In genomic region chr20:58888521-58889333, GRCh38 we compare ENCODE assay signal across 8 cellular contexts. TPM values are rescaled to one million over a fixed set of nuclear protein-coding genes. Genes with fewer than 3 reads are reported as not detected.
DNase-seq lines count a peak whose midpoint lies in the region; ATAC-seq, FAIRE-seq and TF ChIP-seq lines count a peak whose summit lies in the region.

No MANE protein-coding gene starts in this region.

- no peak for TF ChIP-seq CTCF in CD4-positive, alpha-beta T cell (IDR thresholded peaks at IDR 0.05)
- TF ChIP-seq CTCF in suprapubic skin (IDR thresholded peaks at IDR 0.05), result no peak

- H3K4me3 ChIP-seq in neuronal stem cell (ENCODE audit: low read length in 2 of 2) (peak overlapping the region; percentile 89 to 93), suprapubic skin (peak overlapping the region; percentile 86)

- H3K27me3 Mint-ChIP-seq in CD4-positive, alpha-beta T cell, result no peaks in the 10 kb centered on the region

- no peak overlapping the region for H2BK12ac ChIP-seq in neuronal stem cell (ENCODE audit: low read length)

- peak overlapping the region; percentile 89 for H3K4me3 Mint-ChIP-seq in CD4-positive, alpha-beta T cell

- POLR2A ChIA-PET in CD4-positive, alpha-beta T cell (lab: Charles Lee), result interaction anchor here (0.6 to 4.4 kb wide), 30 partner anchors 9 to 1179 kb away, joined by 3 to 54 read pairs (median 4); partner anchors contain the start of genes ATP5F1E, NELFCD, PMEPA1 and PRELID3B

- no peak overlapping the region for H4K91ac ChIP-seq in neuronal stem cell (ENCODE audit: low read depth, low read length, poor library complexity)

- peaks cover 28% of the 10 kb centered on the region for H3K36me3 Mint-ChIP-seq in CD4-positive, alpha-beta T cell (ENCODE audit: low read depth)

- H3K18ac ChIP-seq in neuronal stem cell (ENCODE audit: low read length), result peak overlapping the region; percentile 98

- no peaks in the 10 kb centered on the region for H3K9me3 Mint-ChIP-seq in CD4-positive, alpha-beta T cell

- DNase-seq in CD4-positive, alpha-beta T cell, result peak; percentile 69 to 85 (median 78)
- DNase-seq in HuH-7 (ENCODE audit: low spot score) (peak; percentile 91), activated gamma-delta T cell treated with Interleukin-2 at 50 U/mL for 16 hours (peak; percentile 77), frontal cortex (ENCODE audit: low spot score in 2 of 2) (peak; percentile 78 to 81), neuronal stem cell (ENCODE audit: low spot score) (peak; percentile 74), suprapubic skin (ENCODE audit: low spot score in 2 of 2) (peak; percentile 89 to 92)

- H2AK5ac ChIP-seq in neuronal stem cell (ENCODE audit: low read depth, low read length), result peak overlapping the region; percentile 87

- H3K23ac ChIP-seq in neuronal stem cell (ENCODE audit: low read depth, low read length, poor library complexity), result peak overlapping the region; percentile 99

- CTCF ChIA-PET in CD4-positive, alpha-beta T cell (lab: Charles Lee), result no interaction called here

- H3K9me3 ChIP-seq in CD4-positive, alpha-beta T cell (ENCODE audit: control insufficient read depth, low read length), result no peaks in the 10 kb centered on the region
- H3K9me3 ChIP-seq in neuronal stem cell (replicated peaks in 1 of 2; ENCODE audit: control insufficient read depth in 2 of 2, insufficient read depth in 1 of 2, low read depth in 1 of 2, low read length in 2 of 2), result peaks cover 0 to 6% of the 10 kb centered on the region in 2 donors
- H3K9me3 ChIP-seq in suprapubic skin, result no peaks in the 10 kb centered on the region

- peaks cover 52% of the 10 kb centered on the region for H3K4me1 Mint-ChIP-seq in CD4-positive, alpha-beta T cell (ENCODE audit: low read depth)

- peaks cover 8% of the 10 kb centered on the region for H3K79me1 ChIP-seq in neuronal stem cell (ENCODE audit: low read depth, low read length)

- H3K14ac ChIP-seq in neuronal stem cell (ENCODE audit: low read length), result peak overlapping the region; percentile 91

- TF ChIP-seq POLR2A in Raji (IDR thresholded peaks at IDR 0.05; ENCODE audit: insufficient read depth, low read depth, low read length) (peak; percentile 97), suprapubic skin (IDR thresholded peaks at IDR 0.05) (peak; percentile 87 to 97)

- intact Hi-C loops in CD4-positive, alpha-beta T cell (cut with DNase I, micrococcal nuclease), result loop anchor here (5.0 kb wide), 2 partner anchors 144 to 236 kb away; partner anchors contain the start of genes ATP5F1E (in 1 of the 2) and STX16 (in 1 of the 2)

- H3K27me3 ChIP-seq in CD4-positive, alpha-beta T cell (ENCODE audit: control insufficient read depth, insufficient read depth, low read length), result no peaks in the 10 kb centered on the region
- H3K27me3 ChIP-seq in neuronal stem cell (ENCODE audit: control insufficient read depth in 3 of 3, insufficient read depth in 3 of 3, low read depth in 1 of 3, low read length in 3 of 3) (no peaks in the 10 kb centered on the region), suprapubic skin (no peaks in the 10 kb centered on the region)

- peak overlapping the region; percentile 65 for H3K27ac ChIP-seq in CD4-positive, alpha-beta T cell (ENCODE audit: low read depth, low read length)
- no peak overlapping the region for H3K27ac ChIP-seq in neuronal stem cell (replicated peaks; ENCODE audit: low read length)
- peak overlapping the region; percentile 98 for H3K27ac ChIP-seq in suprapubic skin

- TF ChIP-seq EP300 in suprapubic skin (IDR thresholded peaks at IDR 0.05), result no peak

- no peak overlapping the region for H3K4ac ChIP-seq in neuronal stem cell (ENCODE audit: low read length)

- no peak overlapping the region for H4K8ac ChIP-seq in neuronal stem cell (ENCODE audit: low read depth, low read length)

- H3K36me3 ChIP-seq in neuronal stem cell (replicated peaks in 1 of 2; ENCODE audit: control insufficient read depth in 2 of 2, insufficient read depth in 2 of 2, low read length in 2 of 2) (peaks cover 0 to 5% of the 10 kb centered on the region in 2 donors), suprapubic skin (no peaks in the 10 kb centered on the region)

- peak overlapping the region; percentile 86 for H3K4me2 ChIP-seq in neuronal stem cell (ENCODE audit: insufficient read depth, low read length, poor library complexity, severe bottlenecking)

- peak overlapping the region; percentile 90 for H2AFZ ChIP-seq in neuronal stem cell (ENCODE audit: low read length)

- WGBS in neuronal stem cell (ENCODE audit: extremely low coverage in 2 of 2, insufficient read length in 2 of 2, insufficient replicate concordance in 1 of 2), 2 donors, result no CpG with 5 or more reads among the region's 101 CpGs
- 65% methylated on average over 45 of the region's 101 CpGs for WGBS in suprapubic skin

- H2BK120ac ChIP-seq in neuronal stem cell (ENCODE audit: low read depth, low read length), result no peak overlapping the region

- H3K27ac Mint-ChIP-seq in CD4-positive, alpha-beta T cell, result peak overlapping the region; percentile 95

- peak overlapping the region; percentile 97 for H2BK15ac ChIP-seq in neuronal stem cell (ENCODE audit: low read length)

- peak; percentile 49 for ATAC-seq in CD4-positive, alpha-beta T cell (ENCODE audit: poor library complexity)
- ATAC-seq in GM21367 (IDR thresholded peaks at IDR 0.05; ENCODE audit: unreplicated experiment), result peak; percentile 27

- no peak for FAIRE-seq in frontal cortex (lab: Jason Lieb, UNC)

- peaks cover 5 to 9% of the 10 kb centered on the region in 2 donors for H3K4me1 ChIP-seq in neuronal stem cell (ENCODE audit: control insufficient read depth in 2 of 2, insufficient read depth in 1 of 2, low read depth in 1 of 2, low read length in 2 of 2)
- H3K4me1 ChIP-seq in suprapubic skin, result peaks cover 22% of the 10 kb centered on the region

- H3K9ac ChIP-seq in neuronal stem cell (ENCODE audit: low read depth, low read length, poor library complexity), result peak overlapping the region; percentile 94

- peak overlapping the region; percentile 34 for H2BK5ac ChIP-seq in neuronal stem cell (ENCODE audit: low read length)

RNA-seq across cellular contexts. Expression of gene GNAS, which starts 36.2 kb away (rescaled TPM):
- total RNA-seq in CD4-positive, alpha-beta T cell, result 1,000 to 10,000 TPM; 1,245 to 1,317 TPM
- total RNA-seq in frontal cortex (481 TPM), suprapubic skin (100 to 1,000 TPM; 334 to 533 (median 451) TPM)
- 1,720 TPM for polyA plus RNA-seq in neuronal stem cell (2013, experiment 1 of 2)
- polyA plus RNA-seq in neuronal stem cell (2013, experiment 2 of 2), result 1,692 TPM

RNA-seq across cellular contexts. Expression of gene GNAS-AS1, which starts 38.0 kb away (rescaled TPM):
- total RNA-seq in CD4-positive, alpha-beta T cell, result not detected
- total RNA-seq in frontal cortex (1.2 TPM), suprapubic skin (not detected)
- polyA plus RNA-seq in neuronal stem cell (2013, experiment 1 of 2), result 1.7 TPM
- 1.9 TPM for polyA plus RNA-seq in neuronal stem cell (2013, experiment 2 of 2)
